In genomic region chr12:110906516-110906915, GRCh38 we compare ENCODE assay signal across 30 cellular contexts. TPM values are rescaled to one million over a fixed set of nuclear protein-coding genes. Genes with fewer than 3 reads are reported as not detected.
A peak's percentile ranks its signal among the peaks of the same experiment; 100 is the strongest.
DNase-seq lines count a peak whose midpoint lies in the region; ATAC-seq and TF ChIP-seq lines count a peak whose summit lies in the region.
"Had no signal": no experiment of that assay in that cellular context is flagged by ENCODE, and none has a peak within 500 bp of the region (broad histone marks: within the 10 kb centered on the region; RNA-seq: fewer than 3 reads in every experiment).

No MANE protein-coding gene starts in this region.

- H2BK5ac ChIP-seq in neuronal stem cell (ENCODE audit: low read length) = no peak overlapping the region

- H3F3A ChIP-seq in GM23338 (replicated peaks; ENCODE audit: low read depth) = no peaks in the 10 kb centered on the region

- H3K4me3 ChIP-seq in GM12864 (ENCODE audit: low read depth, low read length) = no peak overlapping the region; the same call in 1 of the 2 replicates
- no peak overlapping the region for H3K4me3 ChIP-seq in HEK293 (ENCODE audit: low read depth, low read length)
- H3K4me3 ChIP-seq in OCI-LY7 (ENCODE audit: low read depth, low read length, poor library complexity, severe bottlenecking) = peak overlapping the region; percentile 15
- H3K4me3 ChIP-seq in neuronal stem cell (ENCODE audit: low read length in 2 of 2) = no peak overlapping the region
- H3K4me3 ChIP-seq in aorta (ENCODE audit: low read length in 2 of 2) = no peak overlapping the region
- H3K4me3 ChIP-seq in GM23338 = no peak overlapping the region
- H3K4me3 ChIP-seq: left ventricle myocardium inferior, psoas muscle, sigmoid colon, testis, uterus had no signal

- BruUV-seq in OCI-LY7 (replicated peaks; lab: Mats Ljungman, UMichigan) = no TSS peak

- H3K4ac ChIP-seq in neuronal stem cell (ENCODE audit: low read length) = no peak overlapping the region

- no peaks in the 10 kb centered on the region for H3K36me3 Mint-ChIP-seq in GM23338 (ENCODE audit: low read depth)
- H3K36me3 Mint-ChIP-seq: CD4-positive, alpha-beta memory T cell had no signal

- no peak overlapping the region for H3K9ac ChIP-seq in neuronal stem cell (ENCODE audit: low read depth, low read length, poor library complexity)

- H3K9me3 ChIP-seq in HEK293 (ENCODE audit: control insufficient read depth, insufficient read depth, low read depth, low read length) (no peaks in the 10 kb centered on the region), OCI-LY7 (ENCODE audit: low read length) (no peaks in the 10 kb centered on the region), neuronal stem cell (replicated peaks in 1 of 2; ENCODE audit: control insufficient read depth in 2 of 2, insufficient read depth in 1 of 2, low read depth in 1 of 2, low read length in 2 of 2) (no peaks in the 10 kb centered on the region), aorta (ENCODE audit: control insufficient read depth, low read length) (no peaks in the 10 kb centered on the region)
- H3K9me3 ChIP-seq: left ventricle myocardium inferior, psoas muscle, sigmoid colon, testis, uterus had no signal

- CTCF ChIA-PET in HEK293 (lab: Yijun Ruan, JAX) = interaction anchor here (0.7 kb wide), 1 partner anchor 31 kb away, joined by 3 read pairs; no protein-coding TSS in a partner anchor
- CTCF ChIA-PET in OCI-LY7 (lab: Charles Lee; ENCODE audit: unreplicated experiment) = interaction anchor here (0.6 to 1.0 kb wide), 2 partner anchors 11 to 18 kb away, joined by 3 read pairs; no protein-coding TSS in a partner anchor

- H4K91ac ChIP-seq in neuronal stem cell (ENCODE audit: low read depth, low read length, poor library complexity) = no peak overlapping the region

- H4K20me1 ChIP-seq in OCI-LY7 (ENCODE audit: insufficient read depth, low read length) = no peaks in the 10 kb centered on the region
- H4K20me1 ChIP-seq in GM23338 (replicated peaks; ENCODE audit: insufficient read depth) = no peaks in the 10 kb centered on the region

- no peaks in the 10 kb centered on the region for H3K79me1 ChIP-seq in neuronal stem cell (ENCODE audit: low read depth, low read length)

- no CpG with 5 or more reads among the region's 5 CpGs for WGBS in neuronal stem cell (ENCODE audit: extremely low coverage in 2 of 2, insufficient read length in 2 of 2, insufficient replicate concordance in 1 of 2), 2 donors
- WGBS in aorta, 2 donors = 80 to 82% methylated on average over 5 of the region's 5 CpGs

- H3K27ac ChIP-seq in HEK293 (ENCODE audit: extremely low read depth, low read depth, low read length) (no peak overlapping the region), OCI-LY7 (ENCODE audit: low read depth, low read length, poor library complexity, severe bottlenecking) (peak overlapping the region; percentile 67), neuronal stem cell (replicated peaks; ENCODE audit: low read length) (no peak overlapping the region), aorta (ENCODE audit: low read depth in 1 of 2, low read length in 2 of 2) (no peak overlapping the region), GM23338 (ENCODE audit: low read depth) (no peak overlapping the region)
- H3K27ac ChIP-seq: psoas muscle, sigmoid colon, testis, uterus, WERI-Rb-1 had no signal

- H3K4me1 Mint-ChIP-seq in GM23338 = peaks cover 7% of the 10 kb centered on the region; the same call in 2 of the 3 replicates

- H3K4me3 Mint-ChIP-seq in GM23338 = no peak overlapping the region
- H3K4me3 Mint-ChIP-seq: activated CD4-positive, alpha-beta T cell treated with anti-CD3 and anti-CD28 coated beads, Interleukin-2, amount 10 ng/mL, durations not matched to agents 7 days and 5 days; activated naive CD4-positive, alpha-beta T cell treated with anti-CD3 and anti-CD28 coated beads for 36 hours had no signal

- H3K9me3 Mint-ChIP-seq in GM23338 = no peaks in the 10 kb centered on the region
- H3K9me3 Mint-ChIP-seq: activated CD4-positive, alpha-beta T cell treated with anti-CD3 and anti-CD28 coated beads, Interleukin-2, amount 10 ng/mL, durations not matched to agents 7 days and 5 days; activated naive CD4-positive, alpha-beta T cell treated with anti-CD3 and anti-CD28 coated beads for 36 hours; CD4-positive, alpha-beta memory T cell had no signal

- DNase-seq in GM12864 (ENCODE audit: low read depth) (peak; percentile 73), OCI-LY7 (ENCODE audit: low spot score) (peak; percentile 55), neuronal stem cell (ENCODE audit: low spot score) (no peak), aorta (no peak), GM23338 (ENCODE audit: low spot score) (no peak)
- DNase-seq: activated CD4-positive, alpha-beta T cell treated with anti-CD3 and anti-CD28 coated beads, Interleukin-2, amount 10 ng/mL, durations not matched to agents 7 days and 5 days; activated T-cell treated with anti-CD3 and anti-CD28 coated beads, Interleukin-2, amount 50 U/mL, for 48 hours; CD4-positive, alpha-beta memory T cell; effector CD8-positive, alpha-beta T cell; glutamatergic neuron; KG1; left ventricle myocardium inferior; NCI-H1436; NCI-H748 treated with DMSO at 0.1 percent for 48 hours; psoas muscle; Right ventricle myocardium superior; sigmoid colon; stimulated activated naive CD4-positive, alpha-beta T cell treated with Interleukin-2 at 50 U/mL for 16 hours; T-helper 9 cell; testis; uterus; WERI-Rb-1 had no signal

- H3K27me3 Mint-ChIP-seq in GM23338 (ENCODE audit: insufficient read depth, low read depth, poor library complexity) = peaks cover 3% of the 10 kb centered on the region

- H3K23ac ChIP-seq in neuronal stem cell (ENCODE audit: low read depth, low read length, poor library complexity) = no peak overlapping the region

- no peak overlapping the region for H2BK120ac ChIP-seq in neuronal stem cell (ENCODE audit: low read depth, low read length)

- no peak overlapping the region for H2BK15ac ChIP-seq in neuronal stem cell (ENCODE audit: low read length)

- intact Hi-C loops in OCI-LY7 (cut with micrococcal nuclease; ENCODE audit: unreplicated experiment) = loop anchor here (1.0 kb wide), 1 partner anchor 12 kb away; no protein-coding TSS in a partner anchor
- intact Hi-C loops in aorta (cut with DNase I) = no loop called here

- H3K79me2 ChIP-seq in OCI-LY7 (ENCODE audit: insufficient read depth, low read depth, low read length) (no peaks in the 10 kb centered on the region), GM23338 (replicated peaks; ENCODE audit: insufficient read depth) (no peaks in the 10 kb centered on the region)

- no peak overlapping the region for H2AK5ac ChIP-seq in neuronal stem cell (ENCODE audit: low read depth, low read length)

- no peak overlapping the region for H3K27ac Mint-ChIP-seq in GM23338
- H3K27ac Mint-ChIP-seq: activated CD4-positive, alpha-beta T cell treated with anti-CD3 and anti-CD28 coated beads, Interleukin-2, amount 10 ng/mL, durations not matched to agents 7 days and 5 days; activated naive CD4-positive, alpha-beta T cell treated with anti-CD3 and anti-CD28 coated beads for 36 hours; CD4-positive, alpha-beta memory T cell had no signal

- H3K14ac ChIP-seq in neuronal stem cell (ENCODE audit: low read length) = peak overlapping the region; percentile 2

- H3K27me3 ChIP-seq in neuronal stem cell (ENCODE audit: control insufficient read depth in 3 of 3, insufficient read depth in 3 of 3, low read depth in 1 of 3, low read length in 3 of 3) (no peaks in the 10 kb centered on the region), aorta (ENCODE audit: control insufficient read depth in 1 of 2, insufficient read depth in 2 of 2, low read length in 1 of 2) (no peaks in the 10 kb centered on the region), GM23338 (ENCODE audit: insufficient read depth) (no peaks in the 10 kb centered on the region)
- H3K27me3 ChIP-seq: sigmoid colon, testis, uterus had no signal

- POLR2A ChIA-PET in HEK293 (lab: Yijun Ruan, JAX) = no interaction called here
- POLR2A ChIA-PET in OCI-LY7 (lab: Charles Lee) = interaction anchor here (0.5 to 2.0 kb wide), 4 partner anchors 13 to 458 kb away, joined by 3 to 5 read pairs (median 3); no protein-coding TSS in a partner anchor

- no peaks in the 10 kb centered on the region for H3K36me3 ChIP-seq in HEK293 (ENCODE audit: control insufficient read depth in 2 of 2, insufficient read depth in 1 of 2, low read length in 2 of 2)
- H3K36me3 ChIP-seq in OCI-LY7 (ENCODE audit: insufficient read depth, low read length) = no peaks in the 10 kb centered on the region
- no peaks in the 10 kb centered on the region for H3K36me3 ChIP-seq in neuronal stem cell (replicated peaks in 1 of 2; ENCODE audit: control insufficient read depth in 2 of 2, insufficient read depth in 2 of 2, low read length in 2 of 2)
- H3K36me3 ChIP-seq in aorta (ENCODE audit: control insufficient read depth in 1 of 2, insufficient read depth in 2 of 2, low read length in 1 of 2) = no peaks in the 10 kb centered on the region
- no peaks in the 10 kb centered on the region for H3K36me3 ChIP-seq in GM23338 (ENCODE audit: insufficient read depth)
- H3K36me3 ChIP-seq: sigmoid colon, uterus, WERI-Rb-1 had no signal

- ATAC-seq in aorta (ENCODE audit: low FRiP score) (no peak), GM23338 (no peak), GM21576 (IDR thresholded peaks at IDR 0.05; ENCODE audit: unreplicated experiment) (no peak), GM21528 (IDR thresholded peaks at IDR 0.05; ENCODE audit: low FRiP score, unreplicated experiment) (no peak)

- H3K4me1 ChIP-seq in HEK293 (ENCODE audit: control insufficient read depth, insufficient read depth, low read length) (no peaks in the 10 kb centered on the region), OCI-LY7 (ENCODE audit: insufficient read depth, low read length, poor library complexity, severe bottlenecking) (peaks cover 29% of the 10 kb centered on the region), neuronal stem cell (ENCODE audit: control insufficient read depth in 2 of 2, insufficient read depth in 1 of 2, low read depth in 1 of 2, low read length in 2 of 2) (peaks cover 0 to 4% of the 10 kb centered on the region in 2 donors), aorta (ENCODE audit: control insufficient read depth in 1 of 2, insufficient read depth in 2 of 2, low read length in 2 of 2) (no peaks in the 10 kb centered on the region), GM23338 (ENCODE audit: insufficient read depth) (no peaks in the 10 kb centered on the region)
- H3K4me1 ChIP-seq: left ventricle myocardium inferior, psoas muscle, sigmoid colon, testis, uterus had no signal

- no peak overlapping the region for H3K18ac ChIP-seq in neuronal stem cell (ENCODE audit: low read length)

- H3K9me2 ChIP-seq in OCI-LY7 (ENCODE audit: insufficient read depth, low read length) = no peaks in the 10 kb centered on the region
- peaks cover 11% of the 10 kb centered on the region for H3K9me2 ChIP-seq in GM23338 (ENCODE audit: insufficient read depth)

- TF ChIP-seq CTCF in GM12864 (IDR thresholded peaks at IDR 0.05; ENCODE audit: low read depth, low read length, missing control alignments) = no peak
- TF ChIP-seq CTCF in HEK293 (tag by site-specific recombination; IDR thresholded peaks at IDR 0.05) = no peak
- TF ChIP-seq CTCF in OCI-LY7 (conservative IDR thresholded peaks at IDR 0.05; ENCODE audit: low read length) = no peak
- TF ChIP-seq CTCF in GM23338 (conservative IDR thresholded peaks at IDR 0.05; ENCODE audit: low read depth in 2 of 2) = no peak

- H2AFZ ChIP-seq in OCI-LY7 (ENCODE audit: low read length) (peak overlapping the region; percentile 77; the same call in 1 of the 2 replicates), neuronal stem cell (ENCODE audit: low read length) (no peak overlapping the region), GM23338 (no peak overlapping the region)

- H3K4me2 ChIP-seq in OCI-LY7 (ENCODE audit: low read length) = peak overlapping the region; percentile 61
- H3K4me2 ChIP-seq in neuronal stem cell (ENCODE audit: insufficient read depth, low read length, poor library complexity, severe bottlenecking) = no peak overlapping the region
- no peak overlapping the region for H3K4me2 ChIP-seq in GM23338

- H4K8ac ChIP-seq in neuronal stem cell (ENCODE audit: low read depth, low read length) = no peak overlapping the region

- H2BK12ac ChIP-seq in neuronal stem cell (ENCODE audit: low read length) = no peak overlapping the region

RNA-seq across cellular contexts. Expression of gene MYL2, which starts 13.9 kb away (rescaled TPM):
- total RNA-seq in OCI-LY7 (2014; rRNA removed; shearing (Covaris generic)) = not detected in 2 replicates
- 6.4 and 7.4 TPM in 2 replicates for total RNA-seq in OCI-LY7 (2022)
- not detected for polyA plus RNA-seq in neuronal stem cell (2013, experiment 1 of 2)
- polyA plus RNA-seq in neuronal stem cell (2013, experiment 2 of 2) = not detected
- total RNA-seq in aorta = under 1 TPM in 1 of 2 donors, not detected in 1; 0.99 TPM
- 10 to 100 TPM in 1 of 2 donors, 1 to 10 TPM in 1; 4.5 to 80.9 TPM for polyA plus RNA-seq in aorta
- not detected in 2 replicates for total RNA-seq in GM23338 (2014; rRNA removed; shearing (Covaris generic))
- polyA plus RNA-seq in GM23338 (2016; fragmentation: Nextera tagmentation; extraction: Ambion mirVana) = not detected in 2 replicates
- total RNA-seq: activated CD4-positive, alpha-beta T cell treated with anti-CD3 and anti-CD28 coated beads, Interleukin-2, amount 10 ng/mL, durations not matched to agents 7 days and 5 days; activated naive CD4-positive, alpha-beta T cell treated with anti-CD3 and anti-CD28 coated beads for 36 hours; CD4-positive, alpha-beta memory T cell; epithelial cell of proximal tubule; H4; mesenteric fat pad; sigmoid colon had no signal
- polyA plus RNA-seq: CD4-positive, alpha-beta memory T cell had no signal

RNA-seq across cellular contexts. Expression of gene CCDC63, which starts 59.7 kb away (rescaled TPM):
- not detected in 2 replicates for total RNA-seq in OCI-LY7 (2014; rRNA removed; shearing (Covaris generic))
- total RNA-seq in OCI-LY7 (2022) = not detected in 2 replicates
- polyA plus RNA-seq in neuronal stem cell (2013, experiment 1 of 2) = 1.3 TPM
- 1.1 TPM for polyA plus RNA-seq in neuronal stem cell (2013, experiment 2 of 2)
- not detected for total RNA-seq in aorta
- not detected for polyA plus RNA-seq in aorta
- not detected in 2 replicates for total RNA-seq in GM23338 (2014; rRNA removed; shearing (Covaris generic))
- 1.8 and 1.9 TPM in 2 replicates for polyA plus RNA-seq in GM23338 (2016; fragmentation: Nextera tagmentation; extraction: Ambion mirVana)
- total RNA-seq: activated CD4-positive, alpha-beta T cell treated with anti-CD3 and anti-CD28 coated beads, Interleukin-2, amount 10 ng/mL, durations not matched to agents 7 days and 5 days; activated naive CD4-positive, alpha-beta T cell treated with anti-CD3 and anti-CD28 coated beads for 36 hours; CD4-positive, alpha-beta memory T cell; epithelial cell of proximal tubule; H4; left ventricle myocardium inferior; mesenteric fat pad; myocyte; psoas muscle; Right ventricle myocardium superior; sigmoid colon; uterus had no signal
- polyA plus RNA-seq: CD4-positive, alpha-beta memory T cell; psoas muscle; sigmoid colon had no signal

Comparison
In these comparisons a context has a peak if more than half of its experiments do, and no peak if none do; other contexts are left out.
1. DNase-seq: peak in GM12864 (single experiment) and OCI-LY7 (single experiment); none in neuronal stem cell (single experiment), aorta (0 of 2) and GM23338 (single experiment).